1 cellular context compared by ENCODE assay signal in genomic region chr10:102240467-102241036, GRCh38.
TF ChIP-seq lines count a peak whose summit lies in the region.

No MANE protein-coding gene starts in this region.

TF ChIP-seq in GM12878, 131 proteins besides CTCF, POLR2A, EP300 and RAD21:
- TF ChIP-seq, protein P1, sequence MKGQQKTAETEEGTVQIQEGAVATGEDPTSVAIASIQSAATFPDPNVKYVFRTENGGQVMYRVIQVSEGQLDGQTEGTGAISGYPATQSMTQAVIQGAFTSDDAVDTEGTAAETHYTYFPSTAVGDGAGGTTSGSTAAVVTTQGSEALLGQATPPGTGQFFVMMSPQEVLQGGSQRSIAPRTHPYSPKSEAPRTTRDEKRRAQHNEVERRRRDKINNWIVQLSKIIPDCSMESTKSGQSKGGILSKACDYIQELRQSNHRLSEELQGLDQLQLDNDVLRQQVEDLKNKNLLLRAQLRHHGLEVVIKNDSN (IDR thresholded peaks at IDR 0.05; ENCODE audit: borderline replicate concordance, extremely low read length, insufficient read depth, low read depth, low read length): no peak
- no peak for TF ChIP-seq HDAC2 (IDR thresholded peaks at IDR 0.05)
- TF ChIP-seq SMARCA5 (IDR thresholded peaks at IDR 0.05): no peak
- TF ChIP-seq ZNF592 (IDR thresholded peaks at IDR 0.05): no peak
- TF ChIP-seq, protein P2, sequence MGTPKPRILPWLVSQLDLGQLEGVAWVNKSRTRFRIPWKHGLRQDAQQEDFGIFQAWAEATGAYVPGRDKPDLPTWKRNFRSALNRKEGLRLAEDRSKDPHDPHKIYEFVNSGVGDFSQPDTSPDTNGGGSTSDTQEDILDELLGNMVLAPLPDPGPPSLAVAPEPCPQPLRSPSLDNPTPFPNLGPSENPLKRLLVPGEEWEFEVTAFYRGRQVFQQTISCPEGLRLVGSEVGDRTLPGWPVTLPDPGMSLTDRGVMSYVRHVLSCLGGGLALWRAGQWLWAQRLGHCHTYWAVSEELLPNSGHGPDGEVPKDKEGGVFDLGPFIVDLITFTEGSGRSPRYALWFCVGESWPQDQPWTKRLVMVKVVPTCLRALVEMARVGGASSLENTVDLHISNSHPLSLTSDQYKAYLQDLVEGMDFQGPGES (IDR thresholded peaks at IDR 0.05): no peak
- no peak for TF ChIP-seq ZNF274 (IDR thresholded peaks at IDR 0.05; ENCODE audit: insufficient read depth, insufficient read length)
- no peak for TF ChIP-seq RFX5 (IDR thresholded peaks at IDR 0.05; ENCODE audit: low read depth, low read length)
- TF ChIP-seq POLR2AphosphoS5 (IDR thresholded peaks at IDR 0.05; ENCODE audit: low read length): no peak
- no peak for TF ChIP-seq STAT3 (IDR thresholded peaks at IDR 0.05; ENCODE audit: low read depth, low read length)
- TF ChIP-seq JUNB (IDR thresholded peaks at IDR 0.05): no peak
- TF ChIP-seq SIN3A (IDR thresholded peaks at IDR 0.05; ENCODE audit: low read depth, low read length): no peak
- TF ChIP-seq NFXL1 (IDR thresholded peaks at IDR 0.05; ENCODE audit: borderline replicate concordance): no peak
- TF ChIP-seq ZZZ3 (IDR thresholded peaks at IDR 0.05; ENCODE audit: control insufficient read depth, insufficient read length, low read depth): no peak
- no peak for TF ChIP-seq MEF2B (IDR thresholded peaks at IDR 0.05; ENCODE audit: partially characterized antibody, poor library complexity, severe bottlenecking)
- no peak for TF ChIP-seq CBFB (IDR thresholded peaks at IDR 0.05; ENCODE audit: low read depth)
- TF ChIP-seq SUZ12 (IDR thresholded peaks at IDR 0.05; ENCODE audit: unreplicated experiment): no peak
